In the genomic region with DNA sequence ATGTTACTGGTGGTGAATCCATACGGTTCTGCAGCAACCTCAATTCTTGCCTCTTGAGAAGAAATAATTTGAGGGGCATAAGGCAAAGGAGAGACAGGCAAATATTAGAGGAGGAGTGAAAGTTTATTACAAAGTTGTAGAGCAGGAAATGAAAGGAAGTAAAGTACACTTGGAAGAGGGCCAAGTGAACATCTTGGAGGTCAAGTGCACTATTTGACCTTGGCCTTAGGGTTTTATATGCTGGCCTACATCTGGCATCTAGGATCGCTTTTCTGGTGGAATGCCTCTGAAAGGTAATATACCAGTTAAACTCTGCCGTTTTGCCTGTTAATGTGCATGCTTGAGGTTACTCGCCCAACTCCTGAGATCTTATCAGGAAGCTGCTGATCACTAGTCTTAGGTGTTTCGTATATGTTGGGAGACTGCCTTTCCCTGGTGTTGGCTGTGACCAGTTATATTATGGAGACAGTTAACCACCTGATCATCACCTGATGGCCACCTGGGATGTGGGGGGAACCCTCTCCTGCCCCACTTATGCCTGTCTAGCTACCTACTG, we compare ENCODE assay signal across 15 cellular contexts.
"Had no signal": no experiment of that assay in that cellular context is flagged by ENCODE, and none has a peak within 500 bp of the region (broad histone marks: within the 10 kb centered on the region; RNA-seq: fewer than 3 reads in every experiment).

No MANE protein-coding gene starts in this region.

- H3K36me3 ChIP-seq: ascending aorta, cardiac muscle cell, heart right ventricle, stomach, thoracic aorta had no signal

- H3K4me3 Mint-ChIP-seq: activated CD4-positive, alpha-beta memory T cell treated with anti-CD3 and anti-CD28 coated beads for 36 hours; activated naive CD8-positive, alpha-beta T cell treated with anti-CD3 and anti-CD28 coated beads, Interleukin-2, amount 50 U/mL, for 24 hours; activated T-helper 1 cell treated with anti-CD3 and anti-CD28 coated beads, Interleukin-12 subunit alpha, Interleukin-12 subunit beta, Interleukin-2, Interleukin-4 antibody, amounts not matched to agents 30 ng/mL and 10 ng/mL and 1 ng/mL, durations not matched to agents 14 hours and 24 hours and 36 hours; nephron progenitor cell; T-helper 2 cell treated with Interferon-gamma antibody and Interleukin-4, amounts not matched to agents 5 μg/mL and 100 μg/mL, for 36 hours had no signal

- H3K4me1 ChIP-seq: ascending aorta, heart right ventricle, stomach had no signal

- H3K4me3 ChIP-seq: ascending aorta, cardiac muscle cell, heart right ventricle, stomach, thoracic aorta had no signal

- H3K27me3 Mint-ChIP-seq: activated CD4-positive, alpha-beta memory T cell treated with anti-CD3 and anti-CD28 coated beads for 36 hours; activated naive CD8-positive, alpha-beta T cell treated with anti-CD3 and anti-CD28 coated beads, Interleukin-2, amount 50 U/mL, for 24 hours had no signal

- H3K27me3 ChIP-seq: ascending aorta, cardiac muscle cell, heart right ventricle, stomach had no signal

- H3K4me1 Mint-ChIP-seq: activated naive CD8-positive, alpha-beta T cell treated with anti-CD3 and anti-CD28 coated beads, Interleukin-2, amount 50 U/mL, for 24 hours; nephron progenitor cell had no signal

- DNase-seq: activated CD4-positive, alpha-beta memory T cell treated with anti-CD3 and anti-CD28 coated beads for 36 hours; activated CD4-positive, alpha-beta T cell treated with anti-CD3 and anti-CD28 coated beads for 1 hour; activated naive CD4-positive, alpha-beta T cell treated with Interleukin-2 at 50 U/mL for 16 hours; activated naive CD8-positive, alpha-beta T cell treated with anti-CD3 and anti-CD28 coated beads, Interleukin-2, amount 50 U/mL, for 24 hours; effector CD4-positive, alpha-beta T cell; heart right ventricle; left ventricle myocardium superior; nephron progenitor cell; stimulated activated CD4-positive, alpha-beta T cell treated with anti-CD3 and anti-CD28 coated beads, Interleukin-4, amount 100 ng/mL, for 24 hours; stomach had no signal

- H3K9me3 Mint-ChIP-seq: activated CD4-positive, alpha-beta memory T cell treated with anti-CD3 and anti-CD28 coated beads for 36 hours; activated naive CD8-positive, alpha-beta T cell treated with anti-CD3 and anti-CD28 coated beads, Interleukin-2, amount 50 U/mL, for 24 hours; activated T-helper 1 cell treated with anti-CD3 and anti-CD28 coated beads, Interleukin-12 subunit alpha, Interleukin-12 subunit beta, Interleukin-2, Interleukin-4 antibody, amounts not matched to agents 30 ng/mL and 10 ng/mL and 1 ng/mL, durations not matched to agents 14 hours and 24 hours and 36 hours; nephron progenitor cell; T-helper 2 cell treated with Interferon-gamma antibody and Interleukin-4, amounts not matched to agents 5 μg/mL and 100 μg/mL, for 36 hours had no signal

- H3K9me3 ChIP-seq: ascending aorta, heart right ventricle, stomach, thoracic aorta had no signal

- H3K27ac ChIP-seq: ascending aorta, cardiac muscle cell, heart right ventricle, stomach, thoracic aorta had no signal

- ATAC-seq: activated naive CD8-positive, alpha-beta T cell treated with anti-CD3 and anti-CD28 coated beads, Interleukin-2, amount 50 U/mL, for 24 hours; heart right ventricle; left ventricle myocardium superior had no signal

- H3K27ac Mint-ChIP-seq: activated CD4-positive, alpha-beta memory T cell treated with anti-CD3 and anti-CD28 coated beads for 36 hours; activated naive CD8-positive, alpha-beta T cell treated with anti-CD3 and anti-CD28 coated beads, Interleukin-2, amount 50 U/mL, for 24 hours; activated T-helper 1 cell treated with anti-CD3 and anti-CD28 coated beads, Interleukin-12 subunit alpha, Interleukin-12 subunit beta, Interleukin-2, Interleukin-4 antibody, amounts not matched to agents 30 ng/mL and 10 ng/mL and 1 ng/mL, durations not matched to agents 14 hours and 24 hours and 36 hours; nephron progenitor cell; T-helper 2 cell treated with Interferon-gamma antibody and Interleukin-4, amounts not matched to agents 5 μg/mL and 100 μg/mL, for 36 hours had no signal
